ENCODE assay signal across 8 cellular contexts in the genomic region with DNA sequence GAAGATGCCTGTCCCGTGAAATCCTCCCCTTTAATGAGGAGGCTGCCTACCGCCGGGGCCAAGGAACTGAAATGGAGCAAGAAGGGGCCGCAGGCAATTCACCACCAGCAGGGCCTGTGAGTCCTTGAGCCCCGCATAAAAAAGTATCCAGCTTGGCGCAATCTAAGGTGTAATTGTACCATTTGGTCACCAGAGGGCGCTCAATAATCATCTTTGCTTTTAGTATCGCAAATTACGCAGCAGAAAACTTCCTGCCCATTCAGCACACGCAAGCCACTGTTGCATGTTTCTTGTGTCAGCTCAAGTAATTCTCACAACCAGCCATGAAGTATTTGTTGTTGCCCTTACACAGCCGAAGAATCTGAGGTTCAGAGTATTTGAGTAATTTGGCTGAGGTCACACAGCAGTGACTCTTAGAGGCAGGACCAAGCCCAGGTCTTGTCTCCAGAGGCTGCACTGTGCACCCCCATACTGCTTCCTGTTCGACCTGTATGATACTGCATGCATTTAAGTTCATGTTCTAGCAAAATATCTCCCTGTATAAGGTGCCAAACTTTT. TPM values are rescaled to one million over a fixed set of nuclear protein-coding genes. Genes with fewer than 3 reads are reported as not detected.
DNase-seq lines count a peak whose midpoint lies in the region; ATAC-seq and TF ChIP-seq lines count a peak whose summit lies in the region.

No MANE protein-coding gene starts in this region.

- peak; percentile 44 for ATAC-seq in HG03135 (IDR thresholded peaks at IDR 0.05; ENCODE audit: unreplicated experiment)
- peak; percentile 70 for ATAC-seq in activated B cell treated with CpG ODN at 0.5 μM for 24 hours (ENCODE audit: low read depth)
- ATAC-seq in HG03108 (IDR thresholded peaks at IDR 0.05; ENCODE audit: unreplicated experiment): no peak

- POLR2A ChIA-PET in activated B cell treated with CpG ODN at 0.5 μM for 24 hours (lab: Charles Lee): interaction anchor here (0.7 to 3.1 kb wide), 15 partner anchors 53 to 612 kb away, joined by 3 to 18 read pairs (median 4); no protein-coding TSS in a partner anchor

- peak overlapping the region; percentile 46 for H3K4me3 Mint-ChIP-seq in activated B cell treated with CpG ODN at 0.5 μM for 24 hours

- peak overlapping the region; percentile 31 for H3K27ac Mint-ChIP-seq in activated B cell treated with CpG ODN at 0.5 μM for 24 hours

- no peaks in the 10 kb centered on the region for H3K9me3 Mint-ChIP-seq in activated B cell treated with CpG ODN at 0.5 μM for 24 hours

- intact Hi-C loops in activated B cell treated with CpG ODN at 0.5 μM for 24 hours (cut with micrococcal nuclease): loop anchor here (1.0 to 10.0 kb wide), 12 partner anchors 53 to 809 kb away; no protein-coding TSS in a partner anchor

- H3K36me3 Mint-ChIP-seq in activated B cell treated with CpG ODN at 0.5 μM for 24 hours (ENCODE audit: low read depth): no peaks in the 10 kb centered on the region

- DNase-seq in DMS 273 treated with DMSO at 0.1 percent for 48 hours (lab: John Stamatoyannopoulos, UW) (peak; percentile 59), NCI-H345 treated with DMSO at 0.1 percent for 48 hours (lab: John Stamatoyannopoulos, UW; ENCODE audit: unreplicated experiment) (peak; percentile 72), activated B cell treated with CpG ODN at 0.5 μM for 24 hours (peak; percentile 30), cerebellar nuclear complex (lab: John Stamatoyannopoulos, UW) (peak; percentile 4 to 52), left kidney (ENCODE audit: low read depth, low spot score) (peak; percentile 94)
- DNase-seq in stimulated activated CD4-positive, alpha-beta T cell treated with anti-CD3 and anti-CD28 coated beads, Interleukin-4, amount 100 ng/mL, for 1 hour: peak; percentile 28

- CTCF ChIA-PET in activated B cell treated with CpG ODN at 0.5 μM for 24 hours (lab: Charles Lee): interaction anchor here (0.6 to 2.3 kb wide), 22 partner anchors 12 to 609 kb away, joined by 3 to 23 read pairs (median 4); no protein-coding TSS in a partner anchor

- H3K27me3 Mint-ChIP-seq in activated B cell treated with CpG ODN at 0.5 μM for 24 hours: peaks cover 3% of the 10 kb centered on the region

- H3K4me1 Mint-ChIP-seq in activated B cell treated with CpG ODN at 0.5 μM for 24 hours: peaks cover 22% of the 10 kb centered on the region

- TF ChIP-seq CTCF in activated B cell treated with CpG ODN at 0.5 μM for 24 hours (IDR thresholded peaks at IDR 0.05): peak; percentile 65

RNA-seq across cellular contexts. Expression of a gene that starts 54.1 kb away (rescaled TPM):
- total RNA-seq in activated B cell treated with CpG ODN at 0.5 μM for 24 hours: 197 and 227 TPM in 2 replicates

Comparison
In these comparisons a context has a peak if more than half of its experiments do, and no peak if none do; other contexts are left out.
1. DNase-seq: peak in every context shown above with its lines; median percentile 94 in left kidney; 72 in NCI-H345 treated with DMSO at 0.1 percent for 48 hours; 59 in DMS 273 treated with DMSO at 0.1 percent for 48 hours; 30 in activated B cell treated with CpG ODN at 0.5 μM for 24 hours; 28 in cerebellar nuclear complex; 28 in stimulated activated CD4-positive, alpha-beta T cell treated with anti-CD3 and anti-CD28 coated beads, Interleukin-4, amount 100 ng/mL, for 1 hour.